1 cellular context compared by ENCODE assay signal in genomic region chr1:93976291-93976690, GRCh38.
A peak's percentile ranks its signal among the peaks of the same experiment; 100 is the strongest.
TF ChIP-seq lines count a peak whose summit lies in the region.

No MANE protein-coding gene starts in this region.

TF ChIP-seq in K562, 482 proteins besides CTCF, POLR2A, EP300 and RAD21 (continued from another document):
- TF ChIP-seq CHD7 (IDR thresholded peaks at IDR 0.05; ENCODE audit: low read depth, low read length): no peak
- no peak for TF ChIP-seq ZBTB34 (CRISPR knock-in tag; IDR thresholded peaks at IDR 0.05)
- no peak for TF ChIP-seq NCOA2 (IDR thresholded peaks at IDR 0.05; ENCODE audit: partially characterized antibody in 2 of 2)
- peak; percentile 53; the same call in 1 of the 2 replicates for TF ChIP-seq MTA2 (IDR thresholded peaks at IDR 0.05; ENCODE audit: low read depth)
- no peak for TF ChIP-seq GATA2 (CRISPR knock-in tag; IDR thresholded peaks at IDR 0.05)
- TF ChIP-seq FOSL1 (tag; conservative IDR thresholded peaks at IDR 0.05): peak; percentile 94
- TF ChIP-seq FOXJ2 (tag; IDR thresholded peaks at IDR 0.05): no peak
- no peak for TF ChIP-seq L3MBTL2 (IDR thresholded peaks at IDR 0.05)
- TF ChIP-seq DPF2 (IDR thresholded peaks at IDR 0.05): peak; percentile 41; the same call in 1 of the 2 replicates
- TF ChIP-seq MYC (IDR thresholded peaks at IDR 0.05; ENCODE audit: low read depth, low read length): no peak
- TF ChIP-seq MYC (CRISPR knock-in tag; IDR thresholded peaks at IDR 0.05; ENCODE audit: borderline replicate concordance, low read depth): no peak
- TF ChIP-seq CBFA2T3 (IDR thresholded peaks at IDR 0.05): peak; percentile 12; the same call in 1 of the 2 replicates
- TF ChIP-seq ILK (tag; IDR thresholded peaks at IDR 0.05; ENCODE audit: borderline replicate concordance, low read depth): no peak
- TF ChIP-seq SMARCA4 (IDR thresholded peaks at IDR 0.05): peak; percentile 76; the same call in 1 of the 2 replicates
- TF ChIP-seq XRCC4 (IDR thresholded peaks at IDR 0.05; ENCODE audit: extremely low read depth, insufficient read depth, insufficient read length): no peak
- no peak for TF ChIP-seq AFF4 (CRISPR knock-in tag; IDR thresholded peaks at IDR 0.05)
